ENCODE assay signal across 35 cellular contexts in genomic region chr4:111303806-111304205, GRCh38.
"Had no signal": no experiment of that assay in that cellular context is flagged by ENCODE, and none has a peak within 500 bp of the region (broad histone marks: within the 10 kb centered on the region; RNA-seq: fewer than 3 reads in every experiment).

No MANE protein-coding gene starts in this region.

- H3K4me3 Mint-ChIP-seq: activated B cell treated with CpG ODN at 0.5 μM for 24 hours; activated CD4-positive, alpha-beta memory T cell treated with anti-CD3 and anti-CD28 coated beads for 36 hours; activated CD4-positive, alpha-beta T cell treated with anti-CD3 and anti-CD28 coated beads, Interleukin-2, amount 10 ng/mL, durations not matched to agents 24 days and 14 days; activated CD8-positive, alpha-beta T cell treated with anti-CD3 and anti-CD28 coated beads for 36 hours; activated naive CD4-positive, alpha-beta T cell treated with anti-CD3 and anti-CD28 coated beads for 36 hours; activated naive CD8-positive, alpha-beta T cell treated with anti-CD3 and anti-CD28 coated beads for 36 hours; activated T-cell treated with anti-CD3 and anti-CD28 coated beads, Interleukin-2, amount 50 U/mL, for 4 hours; activated T-cell treated with anti-CD3 and anti-CD28 coated beads, Interleukin-2, amount 50 U/mL, for 72 hours; activated T-helper 1 cell treated with anti-CD3 and anti-CD28 coated beads, Interleukin-12 subunit alpha, Interleukin-12 subunit beta, Interleukin-2, Interleukin-4 antibody, amounts not matched to agents 30 ng/mL and 10 ng/mL and 1 ng/mL, durations not matched to agents 14 hours and 24 hours and 36 hours; activated T-helper 17 cell treated with anti-CD3 and anti-CD28 coated beads, Interleukin-2, amount 50 U/mL, for 72 hours; T-helper 1 cell treated with Interleukin-12 subunit alpha and Interleukin-12 subunit beta and Interleukin-4 antibody, amounts not matched to agents 30 μg/mL and 1 μg/mL, for 36 hours; T-helper 2 cell treated with Interferon-gamma antibody and Interleukin-4, amounts not matched to agents 5 μg/mL and 100 μg/mL, for 36 hours had no signal

- H3K27ac ChIP-seq: adrenal gland, body of pancreas, brain microvascular endothelial cell, breast epithelium, VCaP had no signal

- H3K4me3 ChIP-seq: adrenal gland, body of pancreas, breast epithelium had no signal

- H3K27me3 Mint-ChIP-seq: activated B cell treated with CpG ODN at 0.5 μM for 24 hours; activated CD4-positive, alpha-beta memory T cell treated with anti-CD3 and anti-CD28 coated beads for 36 hours; activated CD4-positive, alpha-beta T cell treated with anti-CD3 and anti-CD28 coated beads, Interleukin-2, amount 10 ng/mL, durations not matched to agents 24 days and 14 days; activated CD8-positive, alpha-beta T cell treated with anti-CD3 and anti-CD28 coated beads for 36 hours; activated naive CD8-positive, alpha-beta T cell treated with anti-CD3 and anti-CD28 coated beads for 36 hours; activated T-helper 17 cell treated with anti-CD3 and anti-CD28 coated beads, Interleukin-2, amount 50 U/mL, for 72 hours had no signal

- H3K36me3 Mint-ChIP-seq: activated CD4-positive, alpha-beta memory T cell treated with anti-CD3 and anti-CD28 coated beads for 36 hours; activated naive CD8-positive, alpha-beta T cell treated with anti-CD3 and anti-CD28 coated beads for 36 hours had no signal

- H3K27ac Mint-ChIP-seq: activated B cell treated with CpG ODN at 0.5 μM for 24 hours; activated CD4-positive, alpha-beta memory T cell treated with anti-CD3 and anti-CD28 coated beads for 36 hours; activated CD4-positive, alpha-beta T cell treated with anti-CD3 and anti-CD28 coated beads, Interleukin-2, amount 10 ng/mL, durations not matched to agents 24 days and 14 days; activated CD8-positive, alpha-beta T cell treated with anti-CD3 and anti-CD28 coated beads for 36 hours; activated naive CD4-positive, alpha-beta T cell treated with anti-CD3 and anti-CD28 coated beads for 36 hours; activated naive CD4-positive, alpha-beta T cell treated with anti-CD3 and anti-CD28 coated beads, Interleukin-2, amount 50 U/mL, for 72 hours; activated naive CD8-positive, alpha-beta T cell treated with anti-CD3 and anti-CD28 coated beads for 36 hours; activated T-cell treated with anti-CD3 and anti-CD28 coated beads, Interleukin-2, amount 50 U/mL, for 72 hours; activated T-helper 1 cell treated with anti-CD3 and anti-CD28 coated beads, Interleukin-12 subunit alpha, Interleukin-12 subunit beta, Interleukin-2, Interleukin-4 antibody, amounts not matched to agents 30 ng/mL and 10 ng/mL and 1 ng/mL, durations not matched to agents 14 hours and 24 hours and 36 hours; activated T-helper 17 cell treated with anti-CD3 and anti-CD28 coated beads, Interleukin-2, amount 50 U/mL, for 72 hours; T-helper 1 cell treated with Interleukin-12 subunit alpha and Interleukin-12 subunit beta and Interleukin-4 antibody, amounts not matched to agents 30 μg/mL and 1 μg/mL, for 36 hours; T-helper 2 cell treated with Interferon-gamma antibody and Interleukin-4, amounts not matched to agents 5 μg/mL and 100 μg/mL, for 36 hours had no signal

- H3K4me1 Mint-ChIP-seq: activated B cell treated with CpG ODN at 0.5 μM for 24 hours; activated CD4-positive, alpha-beta T cell treated with anti-CD3 and anti-CD28 coated beads, Interleukin-2, amount 10 ng/mL, durations not matched to agents 24 days and 14 days; activated naive CD8-positive, alpha-beta T cell treated with anti-CD3 and anti-CD28 coated beads for 36 hours; activated T-helper 17 cell treated with anti-CD3 and anti-CD28 coated beads, Interleukin-2, amount 50 U/mL, for 72 hours had no signal

- ATAC-seq: activated CD8-positive, alpha-beta T cell treated with anti-CD3 and anti-CD28 coated beads for 36 hours; activated naive CD4-positive, alpha-beta T cell treated with anti-CD3 and anti-CD28 coated beads, Interleukin-2, amount 50 U/mL, for 72 hours; activated T-cell treated with anti-CD3 and anti-CD28 coated beads, Interleukin-2, amount 50 U/mL, for 4 hours; activated T-cell treated with anti-CD3 and anti-CD28 coated beads, Interleukin-2, amount 50 U/mL, for 72 hours; activated T-helper 17 cell treated with anti-CD3 and anti-CD28 coated beads, Interleukin-2, amount 50 U/mL, for 72 hours; body of pancreas had no signal

- H3K36me3 ChIP-seq: adrenal gland, brain microvascular endothelial cell, breast epithelium had no signal

- H3K4me1 ChIP-seq: adrenal gland, body of pancreas, breast epithelium had no signal

- H3K27me3 ChIP-seq: adrenal gland, body of pancreas, brain microvascular endothelial cell, breast epithelium had no signal

- FAIRE-seq: astrocyte had no signal

- H3K9me3 ChIP-seq: adrenal gland, body of pancreas had no signal

- H3K9me3 Mint-ChIP-seq: activated CD4-positive, alpha-beta T cell treated with anti-CD3 and anti-CD28 coated beads, Interleukin-2, amount 10 ng/mL, durations not matched to agents 24 days and 14 days; T-helper 1 cell treated with Interleukin-12 subunit alpha and Interleukin-12 subunit beta and Interleukin-4 antibody, amounts not matched to agents 30 μg/mL and 1 μg/mL, for 36 hours had no signal

- DNase-seq: activated B cell treated with CpG ODN at 0.5 μM for 24 hours; activated CD4-positive, alpha-beta memory T cell treated with anti-CD3 and anti-CD28 coated beads for 36 hours; activated CD4-positive, alpha-beta T cell treated with anti-CD3 and anti-CD28 coated beads for 4 hours; activated CD4-positive, alpha-beta T cell treated with anti-CD3 and anti-CD28 coated beads, Interleukin-2, amount 10 ng/mL, durations not matched to agents 24 days and 14 days; activated CD4-positive, alpha-beta T cell treated with anti-CD3 and anti-CD28 coated beads, Interleukin-2, amount 50 U/mL, for 1 hour; activated CD4-positive, alpha-beta T cell treated with anti-CD3 and anti-CD28 coated beads, Interleukin-2, amount 50 U/mL, for 4 hours; activated CD4-positive, CD25-positive, alpha-beta regulatory T cell treated with anti-CD3 and anti-CD28 coated beads, Interleukin-2, amount 50 U/mL, for 72 hours; activated CD8-positive, alpha-beta memory T cell treated with anti-CD3 and anti-CD28 coated beads, Interleukin-2, amount 50 U/mL, for 4 hours; activated CD8-positive, alpha-beta T cell treated with anti-CD3 and anti-CD28 coated beads for 36 hours; activated effector memory CD4-positive, alpha-beta T cell treated with anti-CD3 and anti-CD28 coated beads, Interleukin-2, amount 50 U/mL, for 16 hours; activated gamma-delta T cell treated with Interleukin-2 at 50 U/mL for 16 hours; activated naive CD4-positive, alpha-beta T cell; activated naive CD4-positive, alpha-beta T cell treated with anti-CD3 and anti-CD28 coated beads for 36 hours; activated naive CD4-positive, alpha-beta T cell treated with anti-CD3 and anti-CD28 coated beads, Interleukin-2, amount 50 U/mL, for 16 hours; activated naive CD8-positive, alpha-beta T cell treated with anti-CD3 and anti-CD28 coated beads for 36 hours; activated T-cell treated with anti-CD3 and anti-CD28 coated beads for 4 hours; activated T-cell treated with anti-CD3 and anti-CD28 coated beads, Interleukin-2, amount 50 U/mL, for 1 hour; activated T-cell treated with anti-CD3 and anti-CD28 coated beads, Interleukin-2, amount 50 U/mL, for 4 hours; activated T-cell treated with anti-CD3 and anti-CD28 coated beads, Interleukin-2, amount 50 U/mL, for 72 hours; adrenal gland; amniotic stem cell; aorta; body of pancreas; brain microvascular endothelial cell; central memory CD4-positive, alpha-beta T cell; T-helper 2 cell; T-helper 9 cell had no signal
